12 cellular contexts compared by ENCODE assay signal in genomic region chr7:143384741-143385631, GRCh38. TPM values are rescaled to one million over a fixed set of nuclear protein-coding genes. Genes with fewer than 3 reads are reported as not detected.
A peak's percentile ranks its signal among the peaks of the same experiment; 100 is the strongest.
DNase-seq lines count a peak whose midpoint lies in the region; ATAC-seq and TF ChIP-seq lines count a peak whose summit lies in the region.
"Had no signal": no experiment of that assay in that cellular context is flagged by ENCODE, and none has a peak within 500 bp of the region (broad histone marks: within the 10 kb centered on the region; RNA-seq: fewer than 3 reads in every experiment).

No MANE protein-coding gene starts in this region.

- H3K4me3 Mint-ChIP-seq in H9, result no peak overlapping the region
- H3K4me3 Mint-ChIP-seq in endothelial cell (ENCODE audit: unreplicated experiment), result no peak overlapping the region
- no peak overlapping the region for H3K4me3 Mint-ChIP-seq in activated CD8-positive, alpha-beta T cell treated with anti-CD3 and anti-CD28 coated beads for 36 hours
- H3K4me3 Mint-ChIP-seq: central memory CD8-positive, alpha-beta T cell had no signal

- no peak overlapping the region for H2BK120ac ChIP-seq in H9 (ENCODE audit: low read depth, low read length, poor library complexity, severe bottlenecking)

- ATAC-seq in right cardiac atrium, result no peak
- no peak for ATAC-seq in activated CD8-positive, alpha-beta T cell treated with anti-CD3 and anti-CD28 coated beads for 36 hours
- ATAC-seq: Panc1 had no signal

- no peak overlapping the region for H3K18ac ChIP-seq in H9 (ENCODE audit: insufficient read length, low read depth, low read length)

- H3K23ac ChIP-seq in H9 (ENCODE audit: insufficient read length, low read depth, low read length), result no peak overlapping the region

- CTCF ChIA-PET in activated CD8-positive, alpha-beta T cell treated with anti-CD3 and anti-CD28 coated beads for 36 hours (lab: Charles Lee), result interaction anchor here (1.1 to 2.1 kb wide), 9 partner anchors 8 to 145 kb away, joined by 3 to 14 read pairs (median 7); partner anchors contain the start of gene EPHA1

- peaks cover 5% of the 10 kb centered on the region for H3K79me1 ChIP-seq in H9 (ENCODE audit: insufficient read depth, low read depth, low read length, poor library complexity, severe bottlenecking)

- no peaks in the 10 kb centered on the region for H3K9me3 ChIP-seq in H9 (ENCODE audit: control insufficient read depth, low read depth, low read length)
- H3K9me3 ChIP-seq in right cardiac atrium (ENCODE audit: control insufficient read depth, low read length), result no peaks in the 10 kb centered on the region
- H3K9me3 ChIP-seq in smooth muscle cell (replicated peaks; ENCODE audit: low read depth), result no peaks in the 10 kb centered on the region

- DNase-seq in H9, result peak; percentile 31
- DNase-seq in right cardiac atrium, result peak in 2 of 3 donors; percentile 35 to 61
- DNase-seq in smooth muscle cell (lab: John Stamatoyannopoulos, UW; ENCODE audit: unreplicated experiment), result no peak
- no peak for DNase-seq in endothelial cell (ENCODE audit: low spot score)
- no peak for DNase-seq in cerebellar cortex (ENCODE audit: low spot score)
- no peak for DNase-seq in activated CD8-positive, alpha-beta T cell treated with anti-CD3 and anti-CD28 coated beads for 36 hours
- DNase-seq in NCI-H748 (lab: John Stamatoyannopoulos, UW; ENCODE audit: unreplicated experiment), result no peak
- DNase-seq: MM.1S had no signal

- intact Hi-C loops in right cardiac atrium (cut with DNase I), result loop anchor here in 1 of 4 donors (10.0 kb wide), 1 partner anchor 120 kb away; the partner anchor contains the start of gene GSTK1
- intact Hi-C loops in activated CD8-positive, alpha-beta T cell treated with anti-CD3 and anti-CD28 coated beads for 36 hours (cut with micrococcal nuclease), result no loop called here

- H3K27ac Mint-ChIP-seq in H9, result no peak overlapping the region
- H3K27ac Mint-ChIP-seq in endothelial cell (ENCODE audit: unreplicated experiment), result no peak overlapping the region
- H3K27ac Mint-ChIP-seq in activated CD8-positive, alpha-beta T cell treated with anti-CD3 and anti-CD28 coated beads for 36 hours, result no peak overlapping the region

- peaks cover 11% of the 10 kb centered on the region for H3K23me2 ChIP-seq in H9 (ENCODE audit: insufficient read length, low read depth, low read length, poor library complexity, severe bottlenecking)

- 100% methylated on average over 2 of the region's 14 CpGs for WGBS in H9 (ENCODE audit: extremely low coverage, insufficient read length, low lambda C conversion rate)
- WGBS in right cardiac atrium, result 51% methylated on average over 14 of the region's 14 CpGs
- 68% methylated on average over 14 of the region's 14 CpGs for WGBS in smooth muscle cell (ENCODE audit: low lambda C conversion rate)

- no peaks in the 10 kb centered on the region for H3K36me3 ChIP-seq in smooth muscle cell (ENCODE audit: low read depth)

- H3K27ac ChIP-seq in H9 (ENCODE audit: insufficient read length, low read depth, low read length) (no peak overlapping the region), angular gyrus (ENCODE audit: low read depth, low read length) (peak overlapping the region; percentile 51), right cardiac atrium (ENCODE audit: low read length) (peak overlapping the region; percentile 24), smooth muscle cell (ENCODE audit: low read depth) (peak overlapping the region; percentile 97)

- H3K14ac ChIP-seq in H9 (ENCODE audit: insufficient read depth, low read length), result no peak overlapping the region

- H3K4me1 Mint-ChIP-seq in H9 (peaks cover 11 to 13% of the 10 kb centered on the region in 2 experiments), endothelial cell (ENCODE audit: unreplicated experiment) (peaks cover 15% of the 10 kb centered on the region)
- peaks cover 9% of the 10 kb centered on the region for H3K4me1 Mint-ChIP-seq in activated CD8-positive, alpha-beta T cell treated with anti-CD3 and anti-CD28 coated beads for 36 hours (ENCODE audit: low read depth)

- no peak overlapping the region for H2BK12ac ChIP-seq in H9 (ENCODE audit: insufficient read length, low read depth, low read length)

- H3K9me3 Mint-ChIP-seq in H9 (no peaks in the 10 kb centered on the region), endothelial cell (ENCODE audit: unreplicated experiment) (no peaks in the 10 kb centered on the region)
- H3K9me3 Mint-ChIP-seq in activated CD8-positive, alpha-beta T cell treated with anti-CD3 and anti-CD28 coated beads for 36 hours, result no peaks in the 10 kb centered on the region
- H3K9me3 Mint-ChIP-seq: central memory CD8-positive, alpha-beta T cell had no signal

- no peak overlapping the region for H4K8ac ChIP-seq in H9 (replicated peaks; ENCODE audit: insufficient read length, low read depth, low read length)

- no peak overlapping the region for H2AK5ac ChIP-seq in H9 (ENCODE audit: insufficient read length, low read length)

- peaks cover 48% of the 10 kb centered on the region for H3F3A ChIP-seq in smooth muscle cell (ENCODE audit: low read depth)

- H3K27me3 Mint-ChIP-seq in H9 (ENCODE audit: low read depth) (no peaks in the 10 kb centered on the region; the same call in 1 of the 2 replicates), endothelial cell (ENCODE audit: unreplicated experiment) (peaks cover 12% of the 10 kb centered on the region)
- H3K27me3 Mint-ChIP-seq in activated CD8-positive, alpha-beta T cell treated with anti-CD3 and anti-CD28 coated beads for 36 hours, result no peaks in the 10 kb centered on the region
- H3K27me3 Mint-ChIP-seq: central memory CD8-positive, alpha-beta T cell had no signal

- no peak overlapping the region for H3T11ph ChIP-seq in H9 (ENCODE audit: low read length)

- H3K9ac ChIP-seq in H9 (ENCODE audit: extremely low read depth, insufficient read length, low read length) (no peak overlapping the region), smooth muscle cell (ENCODE audit: low read depth) (peak overlapping the region; percentile 13)

- H3K79me2 ChIP-seq in H9 (ENCODE audit: insufficient read depth, low read length) (peaks cover 17% of the 10 kb centered on the region; the same call in 1 of the 2 replicates), smooth muscle cell (ENCODE audit: low read depth) (peaks cover 64% of the 10 kb centered on the region)

- H3K4me1 ChIP-seq in H9 (ENCODE audit: insufficient read depth, low read length) (peaks cover 5% of the 10 kb centered on the region; the same call in 1 of the 2 replicates), right cardiac atrium (ENCODE audit: control insufficient read depth, insufficient read depth, low read length) (peaks cover 25% of the 10 kb centered on the region), smooth muscle cell (ENCODE audit: low read depth) (peaks cover 23% of the 10 kb centered on the region)

- no peak overlapping the region for H2BK5ac ChIP-seq in H9 (ENCODE audit: insufficient read length, low read length)

- H3K4me3 ChIP-seq in right cardiac atrium (ENCODE audit: low read length), result peak overlapping the region; percentile 2
- H3K4me3 ChIP-seq in smooth muscle cell, result peak overlapping the region; percentile 100

- H2BK15ac ChIP-seq in H9 (ENCODE audit: low read depth, low read length), result no peak overlapping the region

- H3K36me3 Mint-ChIP-seq in H9 (ENCODE audit: insufficient read depth in 1 of 3, low read depth in 3 of 3) (peaks cover 20 to 25% (median 24%) of the 10 kb centered on the region in 3 experiments), endothelial cell (ENCODE audit: low read depth, unreplicated experiment) (peaks cover 17% of the 10 kb centered on the region)
- H3K36me3 Mint-ChIP-seq in activated CD8-positive, alpha-beta T cell treated with anti-CD3 and anti-CD28 coated beads for 36 hours (ENCODE audit: low read depth), result peaks cover 12% of the 10 kb centered on the region

- TF ChIP-seq CTCF in H9 (conservative IDR thresholded peaks at IDR 0.05), result no peak
- no peak for TF ChIP-seq CTCF in smooth muscle cell (IDR thresholded peaks at IDR 0.05; ENCODE audit: borderline replicate concordance, insufficient read depth, poor library complexity, severe bottlenecking)
- TF ChIP-seq CTCF in endothelial cell (IDR thresholded peaks at IDR 0.05; ENCODE audit: unreplicated experiment), result no peak
- no peak for TF ChIP-seq CTCF in activated CD8-positive, alpha-beta T cell treated with anti-CD3 and anti-CD28 coated beads for 36 hours (IDR thresholded peaks at IDR 0.05)

- H3K4ac ChIP-seq in H9 (ENCODE audit: low read depth, low read length), result no peak overlapping the region

- no peak overlapping the region for H4K91ac ChIP-seq in H9 (ENCODE audit: insufficient read length, low read depth, low read length)

- H2AFZ ChIP-seq in H9 (ENCODE audit: low read length) (no peak overlapping the region), smooth muscle cell (ENCODE audit: low read depth) (no peak overlapping the region)

- no peak overlapping the region for H3K56ac ChIP-seq in H9 (ENCODE audit: insufficient read length, low read depth, low read length)

- peak overlapping the region; percentile 66 for H4K5ac ChIP-seq in H9 (ENCODE audit: insufficient read length, low read depth, low read length)

- no peak overlapping the region for H2BK20ac ChIP-seq in H9 (ENCODE audit: low read depth, low read length, poor library complexity, severe bottlenecking)

- H3K27me3 ChIP-seq in H9 (ENCODE audit: insufficient read depth, low read length) (no peaks in the 10 kb centered on the region), right cardiac atrium (ENCODE audit: control insufficient read depth, insufficient read depth) (no peaks in the 10 kb centered on the region), smooth muscle cell (ENCODE audit: low read depth) (no peaks in the 10 kb centered on the region)

- H3K4me2 ChIP-seq in H9 (ENCODE audit: insufficient read depth, insufficient read length, low read length) (no peak overlapping the region), smooth muscle cell (peak overlapping the region; percentile 85)

- H4K20me1 ChIP-seq in H9 (ENCODE audit: control insufficient read depth, insufficient read depth, insufficient read length) (peaks cover 2% of the 10 kb centered on the region), smooth muscle cell (ENCODE audit: low read depth) (peaks cover 86% of the 10 kb centered on the region)

- POLR2A ChIA-PET in activated CD8-positive, alpha-beta T cell treated with anti-CD3 and anti-CD28 coated beads for 36 hours (lab: Charles Lee), result interaction anchor here (0.6 to 2.3 kb wide), 10 partner anchors 7 to 576 kb away, joined by 3 to 11 read pairs (median 4); partner anchors contain the start of genes EPHA1 and GSTK1

RNA-seq across cellular contexts. Expression of gene ZYX, which starts 3.8 kb away (rescaled TPM):
- total RNA-seq in H9 (2021), result 236 and 237 TPM in 2 replicates
- total RNA-seq in right cardiac atrium, result 100 to 1,000 TPM in 1 of 4 donors, 10 to 100 TPM in 3; 80.1 to 127 (median 92.6) TPM
- polyA plus RNA-seq in right cardiac atrium, result 74.7 TPM
- 52.2 and 71.1 TPM in 2 replicates for total RNA-seq in smooth muscle cell
- 322 and 354 TPM in 2 replicates for polyA plus RNA-seq in smooth muscle cell
- total RNA-seq in endothelial cell (ENCODE audit: unreplicated experiment), result 237 TPM
- total RNA-seq in activated CD8-positive, alpha-beta T cell treated with anti-CD3 and anti-CD28 coated beads for 36 hours, result 100 to 1,000 TPM; 111 to 120 TPM

RNA-seq across cellular contexts. Expression of gene FAM131B, which starts 22.5 kb away (rescaled TPM):
- total RNA-seq in H9 (2021) (17.3 and 18.5 TPM in 2 replicates), right cardiac atrium (under 1 TPM; 0.21 to 0.51 (median 0.39) TPM), smooth muscle cell (0.09 and 0.31 TPM in 2 replicates), endothelial cell (ENCODE audit: unreplicated experiment) (1.0 TPM)
- polyA plus RNA-seq in right cardiac atrium (0.27 TPM), smooth muscle cell (0.03 TPM in 1 of 2 replicates, not detected in the other)
- 1 to 10 TPM; 2.7 to 2.9 TPM for total RNA-seq in activated CD8-positive, alpha-beta T cell treated with anti-CD3 and anti-CD28 coated beads for 36 hours

RNA-seq across cellular contexts. Expression of gene EPHA1, which starts 23.7 kb away (rescaled TPM):
- total RNA-seq in H9 (2021) (109 and 119 TPM in 2 replicates), right cardiac atrium (under 1 TPM in 2 of 4 donors, not detected in 2; 0.46 to 0.56 TPM), smooth muscle cell (4.3 and 19.1 TPM in 2 replicates), endothelial cell (ENCODE audit: unreplicated experiment) (7.1 TPM)
- polyA plus RNA-seq in right cardiac atrium (0.02 TPM), smooth muscle cell (8.7 and 23.6 TPM in 2 replicates)
- 1 to 10 TPM; 2.4 to 2.8 TPM for total RNA-seq in activated CD8-positive, alpha-beta T cell treated with anti-CD3 and anti-CD28 coated beads for 36 hours

RNA-seq across cellular contexts. Expression of gene TAS2R60, which starts 58.3 kb away (rescaled TPM):
- total RNA-seq in H9 (2021), result not detected in 2 replicates
- not detected for total RNA-seq in right cardiac atrium
- not detected for polyA plus RNA-seq in right cardiac atrium
- not detected in 2 replicates for total RNA-seq in smooth muscle cell
- polyA plus RNA-seq in smooth muscle cell, result not detected in 2 replicates
- total RNA-seq in endothelial cell (ENCODE audit: unreplicated experiment), result not detected
- not detected for total RNA-seq in activated CD8-positive, alpha-beta T cell treated with anti-CD3 and anti-CD28 coated beads for 36 hours
- total RNA-seq: activated CD8-positive, alpha-beta memory T cell treated with anti-CD3 and anti-CD28 coated beads for 36 hours had no signal

Comparison
In these comparisons a context has a peak if more than half of its experiments do, and no peak if none do; other contexts are left out.
1. DNase-seq: peak in H9 (single experiment) and right cardiac atrium (2 of 3); none in smooth muscle cell (single experiment), endothelial cell (single experiment), cerebellar cortex (single experiment), activated CD8-positive, alpha-beta T cell treated with anti-CD3 and anti-CD28 coated beads for 36 hours (single experiment) and NCI-H748 (single experiment).